ENCODE assay signal across 2 cellular contexts in the genomic region with DNA sequence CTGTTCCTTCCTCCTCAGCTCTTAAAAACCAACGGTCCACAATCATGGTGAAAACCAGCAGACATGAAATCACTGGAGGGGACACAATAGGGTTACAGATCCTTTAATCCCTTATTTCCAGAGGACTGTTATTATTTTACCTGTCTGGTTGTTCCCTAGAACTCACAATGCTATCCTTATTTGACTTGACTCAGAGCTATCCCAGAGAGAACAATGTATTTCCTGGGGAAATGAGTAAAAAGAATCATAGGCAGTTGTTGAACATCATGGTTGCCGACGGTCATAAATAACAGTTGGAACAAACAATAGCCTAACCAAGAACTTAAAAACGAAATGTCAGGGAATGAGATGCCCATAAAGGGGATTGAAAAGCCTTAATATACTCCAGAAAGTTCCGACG.
TF ChIP-seq lines count a peak whose summit lies in the region.

No MANE protein-coding gene starts in this region.

TF ChIP-seq in SK-N-SH, 30 proteins besides CTCF, POLR2A, EP300 and RAD21:
- TF ChIP-seq, protein P1, sequence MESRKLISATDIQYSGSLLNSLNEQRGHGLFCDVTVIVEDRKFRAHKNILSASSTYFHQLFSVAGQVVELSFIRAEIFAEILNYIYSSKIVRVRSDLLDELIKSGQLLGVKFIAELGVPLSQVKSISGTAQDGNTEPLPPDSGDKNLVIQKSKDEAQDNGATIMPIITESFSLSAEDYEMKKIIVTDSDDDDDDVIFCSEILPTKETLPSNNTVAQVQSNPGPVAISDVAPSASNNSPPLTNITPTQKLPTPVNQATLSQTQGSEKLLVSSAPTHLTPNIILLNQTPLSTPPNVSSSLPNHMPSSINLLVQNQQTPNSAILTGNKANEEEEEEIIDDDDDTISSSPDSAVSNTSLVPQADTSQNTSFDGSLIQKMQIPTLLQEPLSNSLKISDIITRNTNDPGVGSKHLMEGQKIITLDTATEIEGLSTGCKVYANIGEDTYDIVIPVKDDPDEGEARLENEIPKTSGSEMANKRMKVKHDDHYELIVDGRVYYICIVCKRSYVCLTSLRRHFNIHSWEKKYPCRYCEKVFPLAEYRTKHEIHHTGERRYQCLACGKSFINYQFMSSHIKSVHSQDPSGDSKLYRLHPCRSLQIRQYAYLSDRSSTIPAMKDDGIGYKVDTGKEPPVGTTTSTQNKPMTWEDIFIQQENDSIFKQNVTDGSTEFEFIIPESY (IDR thresholded peaks at IDR 0.05; ENCODE audit: borderline replicate concordance, low read depth) = no peak

TF ChIP-seq in SK-N-SH treated with all-trans-retinoic acid at 6 μM for 48 hours, 23 proteins besides CTCF, POLR2A, EP300 and RAD21:
- TF ChIP-seq ZNF70 (CRISPR knock-in tag; IDR thresholded peaks at IDR 0.05) (no peak), ISL1 (CRISPR knock-in tag; IDR thresholded peaks at IDR 0.05) (no peak), OSR1 (CRISPR knock-in tag; IDR thresholded peaks at IDR 0.05) (no peak), ZC3H10 (CRISPR knock-in tag; IDR thresholded peaks at IDR 0.05) (no peak), ZFP30 (CRISPR knock-in tag; IDR thresholded peaks at IDR 0.05) (no peak), SNAI2 (CRISPR knock-in tag; IDR thresholded peaks at IDR 0.05) (no peak), BACH2 (CRISPR knock-in tag; IDR thresholded peaks at IDR 0.05; ENCODE audit: borderline replicate concordance) (no peak)
